ENCODE assay signal across 31 cellular contexts in the genomic region with DNA sequence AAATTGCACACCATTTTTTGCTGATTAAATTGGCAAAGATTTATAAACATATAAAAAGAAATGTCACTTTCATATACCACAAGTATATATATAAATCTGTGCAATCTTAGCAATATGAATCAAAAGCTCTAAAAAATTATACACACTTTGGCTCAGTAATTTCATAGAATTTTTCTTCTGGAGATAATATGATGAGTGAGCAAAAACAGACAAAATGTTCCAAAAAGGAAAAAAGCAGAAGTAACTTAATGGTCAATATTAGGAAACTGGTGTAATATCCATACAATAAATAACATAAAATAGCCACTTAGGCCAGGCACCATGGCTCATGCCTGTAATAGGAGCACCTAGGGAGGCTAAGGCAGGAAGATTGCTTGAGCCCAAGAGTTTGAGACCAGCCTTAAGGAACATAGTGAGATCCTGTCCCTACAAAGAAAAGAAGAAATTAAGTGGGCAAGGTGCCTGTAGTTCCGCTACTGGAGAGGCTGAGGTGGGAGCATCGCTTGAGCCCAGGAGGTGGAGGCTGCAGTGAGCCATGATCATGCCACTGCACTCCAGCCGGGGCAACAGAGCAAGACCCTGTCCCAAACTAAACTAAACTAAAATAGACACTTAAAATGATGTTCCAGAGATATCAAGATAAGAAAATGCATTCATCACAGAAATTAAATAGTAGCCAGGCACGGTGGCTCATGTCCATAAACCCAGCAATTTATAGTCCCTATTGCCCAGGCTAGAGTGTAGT.
"Had no signal": no experiment of that assay in that cellular context is flagged by ENCODE, and none has a peak within 500 bp of the region (broad histone marks: within the 10 kb centered on the region; RNA-seq: fewer than 3 reads in every experiment).

No MANE protein-coding gene starts in this region.

- H3K27me3 ChIP-seq: adrenal gland, body of pancreas, breast epithelium had no signal

- ATAC-seq: activated CD8-positive, alpha-beta T cell treated with anti-CD3 and anti-CD28 coated beads for 36 hours; activated naive CD4-positive, alpha-beta T cell treated with anti-CD3 and anti-CD28 coated beads, Interleukin-2, amount 50 U/mL, for 72 hours; activated T-cell treated with anti-CD3 and anti-CD28 coated beads, Interleukin-2, amount 50 U/mL, for 72 hours; activated T-helper 17 cell treated with anti-CD3 and anti-CD28 coated beads, Interleukin-2, amount 50 U/mL, for 72 hours; body of pancreas had no signal

- H3K9me3 ChIP-seq: adrenal gland, body of pancreas, breast epithelium had no signal

- FAIRE-seq: astrocyte had no signal

- DNase-seq: activated CD4-positive, alpha-beta T cell treated with anti-CD3 and anti-CD28 coated beads for 1 hour; activated CD4-positive, alpha-beta T cell treated with anti-CD3 and anti-CD28 coated beads for 48 hours; activated CD4-positive, alpha-beta T cell treated with anti-CD3 and anti-CD28 coated beads, Interleukin-2, amount 50 U/mL, for 4 hours; activated CD4-positive, CD25-positive, alpha-beta regulatory T cell; activated CD8-positive, alpha-beta T cell treated with anti-CD3 and anti-CD28 coated beads for 36 hours; activated effector memory CD4-positive, alpha-beta T cell treated with anti-CD3 and anti-CD28 coated beads, Interleukin-2, amount 50 U/mL, for 16 hours; activated naive CD4-positive, alpha-beta T cell treated with Interleukin-2 at 50 U/mL for 16 hours; activated T-cell treated with anti-CD3 and anti-CD28 coated beads, Interleukin-2, amount 50 U/mL, for 1 hour; activated T-cell treated with anti-CD3 and anti-CD28 coated beads, Interleukin-2, amount 50 U/mL, for 72 hours; adrenal gland; body of pancreas; NCI-H1105; NCI-H1436; NCI-H187; NCI-H2029 treated with DMSO at 0.1 percent for 48 hours; NCI-H2107; NCI-H2171; NCI-H510A; NCI-H748 treated with DMSO at 0.1 percent for 48 hours; NK-92 treated with Interleukin-12 subunit alpha and Interleukin-12 subunit beta, amount 100 ng/mL, for 24 hours; OCI-M1; Right ventricle myocardium superior; SW 1271; T-helper 1 cell; T-helper 2 cell; T-helper 9 cell had no signal

- H3K4me1 ChIP-seq: adrenal gland, body of pancreas, breast epithelium had no signal

- H3K4me3 ChIP-seq: adrenal gland, body of pancreas, breast epithelium had no signal

- H3K27ac ChIP-seq: adrenal gland, body of pancreas, breast epithelium, VCaP had no signal

- H3K36me3 ChIP-seq: adrenal gland, breast epithelium had no signal
